Comparison of ENCODE assay signal across 8 cellular contexts in genomic region chr19:43504426-43505185, GRCh38. TPM values are rescaled to one million over a fixed set of nuclear protein-coding genes. Genes with fewer than 3 reads are reported as not detected.
DNase-seq lines count a peak whose midpoint lies in the region; ATAC-seq and TF ChIP-seq lines count a peak whose summit lies in the region.

PHLDB3 (minus strand) TSS chr19:43504746; CDS start chr19:43504118, 628 bp downstream.

- H3K27ac ChIP-seq in CD4-positive, alpha-beta memory T cell (ENCODE audit: low read depth, low read length), result peak within 1 kb of the TSS; percentile 89
- H3K27ac ChIP-seq in endodermal cell (ENCODE audit: low read depth, low read length) (no peak within 1 kb of the TSS), muscle layer of duodenum (ENCODE audit: low read length) (peak within 1 kb of the TSS; percentile 82), thyroid gland (peak within 1 kb of the TSS; percentile 30 to 78 (median 45))

- H3K9me3 Mint-ChIP-seq in CD4-positive, alpha-beta memory T cell, result peaks cover 0 to 2% (median 0%) of the 10 kb centered on the region in 8 donors
- H3K9me3 Mint-ChIP-seq in endodermal cell, result no peaks in the 10 kb centered on the region

- H3K36me3 ChIP-seq in CD4-positive, alpha-beta memory T cell (ENCODE audit: insufficient read depth, low read length), result peaks cover 11% of the 10 kb centered on the region
- H3K36me3 ChIP-seq in endodermal cell (ENCODE audit: control insufficient read depth, insufficient read depth, low read length) (peaks cover 4% of the 10 kb centered on the region), muscle layer of duodenum (ENCODE audit: control insufficient read depth in 1 of 2, insufficient read depth in 2 of 2, low read length in 2 of 2) (peaks cover 5 to 11% of the 10 kb centered on the region in 2 donors), thyroid gland (no peaks in the 10 kb centered on the region)

- ATAC-seq in GM21526 (IDR thresholded peaks at IDR 0.05; ENCODE audit: low FRiP score, unreplicated experiment) (peak; percentile 26), GM18858 (IDR thresholded peaks at IDR 0.05; ENCODE audit: unreplicated experiment) (no peak)

- 6 to 11% methylated on average over 10 to 40 of the region's 42 CpGs for WGBS in endodermal cell (ENCODE audit: insufficient coverage in 1 of 2, insufficient read length in 1 of 2), 2 experiments
- 7 to 8% methylated on average over 16 to 26 of the region's 42 CpGs for WGBS in thyroid gland, 2 donors

- H3K27ac Mint-ChIP-seq in CD4-positive, alpha-beta memory T cell, result peak within 1 kb of the TSS; percentile 95 to 100 (median 98)
- H3K27ac Mint-ChIP-seq in endodermal cell, result peak within 1 kb of the TSS; percentile 92

- no peaks in the 10 kb centered on the region for H3K27me3 Mint-ChIP-seq in CD4-positive, alpha-beta memory T cell
- peaks cover 37% of the 10 kb centered on the region for H3K27me3 Mint-ChIP-seq in endodermal cell (ENCODE audit: insufficient read depth)

- CTCF ChIA-PET in CD4-positive, alpha-beta memory T cell (lab: Charles Lee; ENCODE audit: partially characterized antibody), result interaction anchor here (0.6 to 3.9 kb wide), 11 partner anchors 8 to 90 kb away, joined by 3 to 34 read pairs (median 4); partner anchors contain the start of gene LYPD3

- H3K9me3 ChIP-seq in CD4-positive, alpha-beta memory T cell (ENCODE audit: control insufficient read depth in 1 of 2, low read length in 2 of 2), result no peaks in the 10 kb centered on the region
- no peaks in the 10 kb centered on the region for H3K9me3 ChIP-seq in endodermal cell (ENCODE audit: control insufficient read depth, low read length)
- no peaks in the 10 kb centered on the region for H3K9me3 ChIP-seq in muscle layer of duodenum (ENCODE audit: control insufficient read depth in 1 of 2, low read length in 2 of 2)
- H3K9me3 ChIP-seq in thyroid gland, result no peaks in the 10 kb centered on the region

- H3K4me3 Mint-ChIP-seq in CD4-positive, alpha-beta memory T cell, result peak within 1 kb of the TSS; percentile 91 to 98 (median 94)
- peak within 1 kb of the TSS; percentile 79 for H3K4me3 Mint-ChIP-seq in endodermal cell

- H3K27me3 ChIP-seq in CD4-positive, alpha-beta memory T cell (ENCODE audit: insufficient read depth, low read length), result no peaks in the 10 kb centered on the region
- H3K27me3 ChIP-seq in endodermal cell (ENCODE audit: control insufficient read depth, insufficient read depth, low read length, poor library complexity, severe bottlenecking), result no peaks in the 10 kb centered on the region
- H3K27me3 ChIP-seq in muscle layer of duodenum (ENCODE audit: low read depth, low read length), result no peaks in the 10 kb centered on the region
- no peaks in the 10 kb centered on the region for H3K27me3 ChIP-seq in thyroid gland

- POLR2A ChIA-PET in CD4-positive, alpha-beta memory T cell (lab: Charles Lee; ENCODE audit: partially characterized antibody), result interaction anchor here (0.7 to 4.7 kb wide), 32 partner anchors 10 to 250 kb away, joined by 3 to 107 read pairs (median 4); partner anchors contain the start of genes IRGQ, LYPD3, SMG9 and ZNF575

- H3K36me3 Mint-ChIP-seq in CD4-positive, alpha-beta memory T cell, result peaks cover 16 to 32% of the 10 kb centered on the region in 2 donors
- H3K36me3 Mint-ChIP-seq in endodermal cell (ENCODE audit: low read depth), result peaks cover 13% of the 10 kb centered on the region

- peak; percentile 3 for TF ChIP-seq CTCF in endodermal cell (conservative IDR thresholded peaks at IDR 0.05)
- peak in 1 of 6 experiments; percentile 15 for TF ChIP-seq CTCF in thyroid gland (IDR thresholded peaks at IDR 0.05)

- peaks cover 17 to 47% (median 31%) of the 10 kb centered on the region in 4 donors for H3K4me1 Mint-ChIP-seq in CD4-positive, alpha-beta memory T cell
- H3K4me1 Mint-ChIP-seq in endodermal cell, result peaks cover 3% of the 10 kb centered on the region

- H3K9ac ChIP-seq in endodermal cell (ENCODE audit: extremely low read depth, low read length, poor library complexity, severe bottlenecking), result peak within 1 kb of the TSS; percentile 73

- H3K4me3 ChIP-seq in CD4-positive, alpha-beta memory T cell (ENCODE audit: low read length in 2 of 2), result peak within 1 kb of the TSS; percentile 73 to 74
- H3K4me3 ChIP-seq in Jurkat, Clone E6-1 (ENCODE audit: low read length), result peak within 1 kb of the TSS; percentile 82
- H3K4me3 ChIP-seq in endodermal cell (ENCODE audit: low read length), result peak within 1 kb of the TSS; percentile 86
- peak within 1 kb of the TSS; percentile 77 to 90 for H3K4me3 ChIP-seq in muscle layer of duodenum (ENCODE audit: low read depth in 1 of 2, low read length in 2 of 2)
- peak within 1 kb of the TSS; percentile 40 to 59 (median 56) for H3K4me3 ChIP-seq in thyroid gland (replicated peaks in 1 of 3)

- H3K4me1 ChIP-seq in CD4-positive, alpha-beta memory T cell (ENCODE audit: insufficient read depth, low read length), result peaks cover 22% of the 10 kb centered on the region
- H3K4me1 ChIP-seq in endodermal cell (ENCODE audit: control insufficient read depth, insufficient read depth, low read length) (no peaks in the 10 kb centered on the region), muscle layer of duodenum (ENCODE audit: control insufficient read depth in 1 of 2, insufficient read depth in 2 of 2, low read length in 2 of 2) (peaks cover 4 to 25% of the 10 kb centered on the region in 2 donors), thyroid gland (peaks cover 6 to 16% of the 10 kb centered on the region in 2 donors)

- DNase-seq in CD4-positive, alpha-beta memory T cell, result peak in 1 of 5 donors; percentile 47
- no peak for DNase-seq in Jurkat, Clone E6-1 (ENCODE audit: low read depth, low spot score)
- peak; percentile 27 for DNase-seq in activated CD4-positive, CD25-positive, alpha-beta regulatory T cell treated with anti-CD3 and anti-CD28 coated beads, Interleukin-2, amount 50 U/mL, for 16 hours (ENCODE audit: low read depth, low spot score)
- no peak for DNase-seq in endodermal cell
- DNase-seq in thyroid gland, result peak; percentile 32 to 49

- no peak for TF ChIP-seq POLR2A in thyroid gland (IDR thresholded peaks at IDR 0.05)

- intact Hi-C loops in CD4-positive, alpha-beta memory T cell (cut with micrococcal nuclease), result loop anchor here (1.0 to 2.0 kb wide), 6 partner anchors 14 to 71 kb away; partner anchors contain the start of genes PINLYP, XRCC1 and ZNF575
- intact Hi-C loops in thyroid gland (cut with DNase I), result loop anchor here (5.0 kb wide), 1 partner anchor 42 kb away; no protein-coding TSS in a partner anchor

RNA-seq across cellular contexts. Expression of gene PHLDB3, which starts in this region (rescaled TPM):
- total RNA-seq in CD4-positive, alpha-beta memory T cell, result 10 to 100 TPM; 36.9 to 47.3 TPM
- polyA plus RNA-seq in CD4-positive, alpha-beta memory T cell, result 1 to 10 TPM; 1.3 to 5.5 TPM
- polyA plus RNA-seq in Jurkat, Clone E6-1 (2012; ENCODE audit: insufficient read depth, insufficient read length), result 15.7 TPM
- total RNA-seq in endodermal cell (10 to 100 TPM in 1 of 2 donors, 1 to 10 TPM in 1; 7.7 to 13.5 TPM), thyroid gland (10 to 100 TPM in 1 of 4 donors, 1 to 10 TPM in 3; 4.4 to 19.6 (median 7.4) TPM)
- 7.9 TPM for polyA plus RNA-seq in endodermal cell (2013, experiment 1 of 2)
- polyA plus RNA-seq in endodermal cell (2013, experiment 2 of 2), result 9.2 TPM

Comparison
In these comparisons a context has a peak if more than half of its experiments do, and no peak if none do; other contexts are left out.
1. DNase-seq: peak in activated CD4-positive, CD25-positive, alpha-beta regulatory T cell treated with anti-CD3 and anti-CD28 coated beads, Interleukin-2, amount 50 U/mL, for 16 hours (single experiment) and thyroid gland (2 of 2); none in Jurkat, Clone E6-1 (single experiment) and endodermal cell (single experiment).
2. Peak in every context shown above with its lines, with median percentiles within 50 percentile points of each other: H3K4me3 ChIP-seq.